ENCODE assay signal across 5 cellular contexts in the genomic region with DNA sequence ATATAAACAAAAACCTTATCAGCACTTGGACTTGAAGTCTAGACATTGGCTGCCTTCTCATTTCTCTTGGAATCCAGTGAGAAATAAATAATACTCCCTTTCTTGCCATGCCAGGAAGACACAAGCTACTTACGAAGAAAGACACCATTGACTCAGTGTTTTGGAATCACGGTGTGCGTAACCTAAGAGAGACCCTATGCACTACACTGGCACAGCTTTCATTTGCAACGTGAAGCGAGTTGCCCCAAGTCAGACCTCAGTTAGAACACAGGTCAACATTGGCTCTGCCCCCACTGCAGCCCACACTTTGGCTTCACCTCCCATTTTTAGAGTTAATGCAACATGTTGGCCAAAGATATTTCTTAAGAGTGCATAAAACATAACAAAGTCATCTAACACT. TPM values are rescaled to one million over a fixed set of nuclear protein-coding genes. Genes with fewer than 3 reads are reported as not detected.
"Had no signal": no experiment of that assay in that cellular context is flagged by ENCODE, and none has a peak within 500 bp of the region (broad histone marks: within the 10 kb centered on the region; RNA-seq: fewer than 3 reads in every experiment).

No MANE protein-coding gene starts in this region.

- DNase-seq: H9, HCEC 1CT had no signal

- H3K36me3 Mint-ChIP-seq: IgD-negative memory B cell had no signal

- H3K9me3 Mint-ChIP-seq: GM23338, H9 had no signal

- H3K27ac Mint-ChIP-seq: GM23338, H9 had no signal

- H3K4me3 Mint-ChIP-seq: GM23338, H9, IgD-negative memory B cell had no signal

- ATAC-seq: GM23338, HepG2 had no signal

- H3K27me3 Mint-ChIP-seq: IgD-negative memory B cell had no signal

- H3K4me1 Mint-ChIP-seq: IgD-negative memory B cell had no signal

RNA-seq across cellular contexts. Expression of gene PIEZO2, which starts 54.2 kb away (rescaled TPM):
- polyA plus RNA-seq: IgD-negative memory B cell had no signal
